In genomic region chr2:42342061-42342794, GRCh38 we compare ENCODE assay signal across 8 cellular contexts. TPM values are rescaled to one million over a fixed set of nuclear protein-coding genes. Genes with fewer than 3 reads are reported as not detected.
DNase-seq lines count a peak whose midpoint lies in the region; ATAC-seq and TF ChIP-seq lines count a peak whose summit lies in the region.

No MANE protein-coding gene starts in this region.

- H3K4me1 Mint-ChIP-seq in activated CD4-positive, alpha-beta memory T cell treated with anti-CD3 and anti-CD28 coated beads, Interleukin-2, amount 10 ng/mL, durations not matched to agents 7 days and 5 days, result peaks cover 21% of the 10 kb centered on the region

- no peaks in the 10 kb centered on the region for H3K27me3 Mint-ChIP-seq in activated CD4-positive, alpha-beta memory T cell treated with anti-CD3 and anti-CD28 coated beads, Interleukin-2, amount 10 ng/mL, durations not matched to agents 7 days and 5 days

- no peak for TF ChIP-seq POLR2A in spleen (IDR thresholded peaks at IDR 0.05)

- H3K27ac Mint-ChIP-seq in activated CD4-positive, alpha-beta memory T cell treated with anti-CD3 and anti-CD28 coated beads, Interleukin-2, amount 10 ng/mL, durations not matched to agents 7 days and 5 days, result peak overlapping the region; percentile 73

- H3K4me3 Mint-ChIP-seq in activated CD4-positive, alpha-beta memory T cell treated with anti-CD3 and anti-CD28 coated beads, Interleukin-2, amount 10 ng/mL, durations not matched to agents 7 days and 5 days, result no peak overlapping the region

- 62 to 73% (median 70%) methylated on average over 5 to 8 of the region's 8 CpGs for WGBS in spleen, 5 donors

- no peak for ATAC-seq in GM21526 (IDR thresholded peaks at IDR 0.05; ENCODE audit: low FRiP score, unreplicated experiment)

- POLR2A ChIA-PET in activated CD4-positive, alpha-beta memory T cell treated with anti-CD3 and anti-CD28 coated beads, Interleukin-2, amount 10 ng/mL, durations not matched to agents 7 days and 5 days (lab: Charles Lee), result interaction anchor here (1.3 kb wide), 2 partner anchors 18 to 20 kb away, joined by 4 to 6 read pairs; no protein-coding TSS in a partner anchor

- peaks cover 73% of the 10 kb centered on the region for H3K36me3 Mint-ChIP-seq in activated CD4-positive, alpha-beta memory T cell treated with anti-CD3 and anti-CD28 coated beads, Interleukin-2, amount 10 ng/mL, durations not matched to agents 7 days and 5 days (ENCODE audit: low read depth)

- H3K36me3 ChIP-seq in cardiac muscle cell (no peaks in the 10 kb centered on the region), spleen (peaks cover 0 to 87% (median 22%) of the 10 kb centered on the region in 6 donors)

- TF ChIP-seq CTCF in AG09319 (IDR thresholded peaks at IDR 0.05; ENCODE audit: low read depth, low read length) (no peak), HFF-Myc (IDR thresholded peaks at IDR 0.05; ENCODE audit: low read depth, low read length, missing control alignments) (no peak), cardiac muscle cell (IDR thresholded peaks at IDR 0.05; ENCODE audit: low read depth, low read length) (no peak), spleen (IDR thresholded peaks at IDR 0.05 in 8 of 11, conservative IDR thresholded peaks at IDR 0.05 in 3 of 11) (no peak)

- peak; percentile 44 for DNase-seq in AG09319 (ENCODE audit: extremely low read depth, low read depth)
- DNase-seq in HFF-Myc (ENCODE audit: extremely low read depth, low read depth), result peak; percentile 71
- DNase-seq in activated CD4-positive, alpha-beta memory T cell treated with anti-CD3 and anti-CD28 coated beads, Interleukin-2, amount 10 ng/mL, durations not matched to agents 7 days and 5 days, result no peak
- peak in 1 of 2 donors; percentile 82 for DNase-seq in cardiac muscle cell (ENCODE audit: low read depth in 1 of 2, low spot score in 1 of 2)
- DNase-seq in spleen, result no peak
- no peak for DNase-seq in anterior cingulate cortex (lab: John Stamatoyannopoulos, UW)
- DNase-seq in activated CD4-positive, alpha-beta T cell treated with anti-CD3 and anti-CD28 coated beads for 4 hours, result no peak

- H3K9me3 ChIP-seq in cardiac muscle cell (ENCODE audit: low read depth) (no peaks in the 10 kb centered on the region), spleen (no peaks in the 10 kb centered on the region)

- intact Hi-C loops in spleen (cut with DNase I; ENCODE audit: low total_unique reads), result no loop called here

- peak overlapping the region; percentile 37 for H3K27ac ChIP-seq in cardiac muscle cell
- H3K27ac ChIP-seq in spleen, result peak overlapping the region in 6 of 8 donors; percentile 35 to 76 (median 45)

- no peak overlapping the region for H3K4me3 ChIP-seq in HFF-Myc (replicated peaks; ENCODE audit: low read depth, low read length)
- no peak overlapping the region for H3K4me3 ChIP-seq in cardiac muscle cell
- H3K4me3 ChIP-seq in spleen, result no peak overlapping the region

- CTCF ChIA-PET in activated CD4-positive, alpha-beta memory T cell treated with anti-CD3 and anti-CD28 coated beads, Interleukin-2, amount 10 ng/mL, durations not matched to agents 7 days and 5 days (lab: Charles Lee), result no interaction called here

- peaks cover 9% of the 10 kb centered on the region for H3K4me1 ChIP-seq in cardiac muscle cell (ENCODE audit: low read depth)
- peaks cover 0 to 15% (median 9%) of the 10 kb centered on the region in 6 donors for H3K4me1 ChIP-seq in spleen

- H3K9me3 Mint-ChIP-seq in activated CD4-positive, alpha-beta memory T cell treated with anti-CD3 and anti-CD28 coated beads, Interleukin-2, amount 10 ng/mL, durations not matched to agents 7 days and 5 days, result no peaks in the 10 kb centered on the region

- H3K27me3 ChIP-seq in cardiac muscle cell, result no peaks in the 10 kb centered on the region
- no peaks in the 10 kb centered on the region for H3K27me3 ChIP-seq in spleen (replicated peaks in 1 of 7)

RNA-seq across cellular contexts. Expression of gene COX7A2L, which starts 18.8 kb away (rescaled TPM):
- 100 to 1,000 TPM; 102 TPM for total RNA-seq in activated CD4-positive, alpha-beta memory T cell treated with anti-CD3 and anti-CD28 coated beads, Interleukin-2, amount 10 ng/mL, durations not matched to agents 7 days and 5 days
- total RNA-seq in cardiac muscle cell (152 and 160 TPM in 2 replicates), spleen (100 to 1,000 TPM in 3 of 7 donors, 10 to 100 TPM in 4; 63.3 to 118 (median 74.0) TPM)
- polyA plus RNA-seq in cardiac muscle cell (187 and 197 TPM in 2 replicates), spleen (100 to 1,000 TPM in 2 of 3 donors, 10 to 100 TPM in 1; 98.3 to 144 (median 118) TPM)

Comparison
In these comparisons a context has a peak if more than half of its experiments do, and no peak if none do; other contexts are left out.
1. DNase-seq: peak in AG09319 (single experiment) and HFF-Myc (single experiment); none in activated CD4-positive, alpha-beta memory T cell treated with anti-CD3 and anti-CD28 coated beads, Interleukin-2, amount 10 ng/mL, durations not matched to agents 7 days and 5 days (single experiment), spleen (single experiment), anterior cingulate cortex (0 of 58) and activated CD4-positive, alpha-beta T cell treated with anti-CD3 and anti-CD28 coated beads for 4 hours (0 of 2).